ENCODE assay signal across 24 cellular contexts in genomic region chr3:81255463-81255862, GRCh38.
A peak's percentile ranks its signal among the peaks of the same experiment; 100 is the strongest.
DNase-seq lines count a peak whose midpoint lies in the region; ATAC-seq, FAIRE-seq and TF ChIP-seq lines count a peak whose summit lies in the region.
"Had no signal": no experiment of that assay in that cellular context is flagged by ENCODE, and none has a peak within 500 bp of the region (broad histone marks: within the 10 kb centered on the region; RNA-seq: fewer than 3 reads in every experiment).

No MANE protein-coding gene starts in this region.

- TF ChIP-seq POLR2A in HepG2 (IDR thresholded peaks at IDR 0.05; ENCODE audit: insufficient read depth in 1 of 2, low read depth in 2 of 2, low read length in 2 of 2) (no peak), right lobe of liver (IDR thresholded peaks at IDR 0.05) (no peak), H1 (IDR thresholded peaks at IDR 0.05; ENCODE audit: control extremely low read depth in 1 of 2, low read depth in 2 of 2, low read length in 2 of 2) (no peak)

- FAIRE-seq in HepG2 (lab: Jason Lieb, UNC) (no peak), H1 (lab: Jason Lieb, UNC) (no peak)
- FAIRE-seq: A549, D721Med, G401.6, GM12891, GM19239 had no signal

- no peak overlapping the region for H3K23ac ChIP-seq in H1 (ENCODE audit: insufficient read length)

- no peaks in the 10 kb centered on the region for H3K79me2 ChIP-seq in HepG2 (ENCODE audit: insufficient read depth, low read length)
- H3K79me2 ChIP-seq in OCI-LY3 (ENCODE audit: low read length) = no peaks in the 10 kb centered on the region
- H3K79me2 ChIP-seq in H1 (ENCODE audit: control insufficient read depth in 1 of 2, insufficient read depth in 2 of 2, low read length in 2 of 2) = no peaks in the 10 kb centered on the region

- H3K9ac ChIP-seq in HepG2 (ENCODE audit: insufficient read depth, low read depth, low read length) (no peak overlapping the region), OCI-LY3 (ENCODE audit: low read length) (no peak overlapping the region), H1 (replicated peaks in 1 of 4; ENCODE audit: extremely low read depth in 1 of 4, low read depth in 3 of 4, low read length in 3 of 4) (no peak overlapping the region)
- H3K9ac ChIP-seq: BLaER1 treated with 17β-estradiol and CSF1 and Interleukin-3, amounts not matched to agents 10 nM and 100 nM had no signal

- DNase-seq in HepG2 (ENCODE audit: low spot score) (no peak), right lobe of liver (no peak), H1 (ENCODE audit: low read depth in 1 of 2, low spot score in 2 of 2) (no peak), GM20000 (ENCODE audit: low spot score) (no peak), iPS-NIHi7 (ENCODE audit: extremely low spot score) (no peak), SIG-M5 (lab: John Stamatoyannopoulos, UW) (no peak)
- DNase-seq: AML-193; Calu3; CD4-positive, alpha-beta memory T cell; CD4-positive, CD25-positive, alpha-beta regulatory T cell; CD8-positive, alpha-beta memory T cell; COR-L47; DMS79 treated with DMSO at 0.1 percent for 48 hours; GF-D8 had no signal

- H3K4me2 ChIP-seq in HepG2 (ENCODE audit: low read depth, low read length) (no peak overlapping the region), OCI-LY3 (ENCODE audit: low read length) (no peak overlapping the region), H1 (ENCODE audit: insufficient read depth in 1 of 2, low read depth in 2 of 2, low read length in 2 of 2) (no peak overlapping the region)
- H3K4me2 ChIP-seq: A549; BLaER1 treated with 17β-estradiol and CSF1 and Interleukin-3, amounts not matched to agents 10 nM and 100 nM had no signal

- ATAC-seq in HepG2 (no peak), right lobe of liver (no peak)
- ATAC-seq: A549 had no signal

- H3K9me3 ChIP-seq in HepG2 (ENCODE audit: low read length) (no peaks in the 10 kb centered on the region), right lobe of liver (no peaks in the 10 kb centered on the region), HEK293 (ENCODE audit: control insufficient read depth, insufficient read depth, low read depth, low read length) (no peaks in the 10 kb centered on the region), OCI-LY3 (ENCODE audit: insufficient read depth, low read length) (no peaks in the 10 kb centered on the region), H1 (ENCODE audit: insufficient read depth in 2 of 2, low read depth in 1 of 2, low read length in 1 of 2) (no peaks in the 10 kb centered on the region)
- H3K9me3 ChIP-seq: A549; BLaER1 treated with 17β-estradiol and CSF1 and Interleukin-3, amounts not matched to agents 10 nM and 100 nM had no signal

- in situ Hi-C loops in HepG2 (cut with HindIII; ENCODE audit: extremely low pct_ligation_motif_present, low pct_unique_long_range_greater_than_20kb) = no loop called here

- H3K27ac ChIP-seq in HepG2 (ENCODE audit: extremely low read length, insufficient read depth, low read length) = no peak overlapping the region
- H3K27ac ChIP-seq in right lobe of liver = no peak overlapping the region
- H3K27ac ChIP-seq in HEK293 (ENCODE audit: extremely low read depth, low read depth, low read length) = no peak overlapping the region
- H3K27ac ChIP-seq in OCI-LY3 (ENCODE audit: low read length) = no peak overlapping the region
- no peak overlapping the region for H3K27ac ChIP-seq in H1 (ENCODE audit: low read depth, low read length)
- H3K27ac ChIP-seq: 22Rv1; A549; BLaER1 treated with 17β-estradiol and CSF1 and Interleukin-3, amounts not matched to agents 10 nM and 100 nM; C4-2B had no signal

- H2BK5ac ChIP-seq in H1 (ENCODE audit: low read depth, low read length) = no peak overlapping the region

- no peak overlapping the region for H4K8ac ChIP-seq in H1 (ENCODE audit: extremely low read depth, insufficient read depth, low read length)

- TF ChIP-seq CTCF in HepG2 (CRISPR knock-in tag; IDR thresholded peaks at IDR 0.05) (no peak), right lobe of liver (IDR thresholded peaks at IDR 0.05) (no peak), HEK293 (tag by site-specific recombination; IDR thresholded peaks at IDR 0.05) (no peak), OCI-LY3 (IDR thresholded peaks at IDR 0.05; ENCODE audit: low read depth, low read length) (no peak), H1 (IDR thresholded peaks at IDR 0.05; ENCODE audit: control extremely low read depth in 1 of 3, insufficient read depth in 1 of 3, low read depth in 1 of 3, low read length in 3 of 3) (no peak), GM20000 (IDR thresholded peaks at IDR 0.05; ENCODE audit: extremely low read depth, missing control alignments) (no peak)

- H3K27me3 ChIP-seq in HepG2 (ENCODE audit: control insufficient read depth in 1 of 2, insufficient read depth in 2 of 2, low read length in 2 of 2) (no peaks in the 10 kb centered on the region), right lobe of liver (no peaks in the 10 kb centered on the region), OCI-LY3 (ENCODE audit: low read depth, low read length) (no peaks in the 10 kb centered on the region), H1 (replicated peaks in 1 of 4; ENCODE audit: control insufficient read depth in 3 of 4, extremely low read depth in 1 of 4, insufficient read depth in 3 of 4, low read length in 3 of 4) (no peaks in the 10 kb centered on the region)
- H3K27me3 ChIP-seq: BLaER1 treated with 17β-estradiol and CSF1 and Interleukin-3, amounts not matched to agents 10 nM and 100 nM had no signal

- H4K20me1 ChIP-seq in HepG2 (ENCODE audit: insufficient read depth, low read length) = no peaks in the 10 kb centered on the region
- no peaks in the 10 kb centered on the region for H4K20me1 ChIP-seq in OCI-LY3 (ENCODE audit: insufficient read depth, low read length)
- H4K20me1 ChIP-seq in H1 (replicated peaks in 1 of 2; ENCODE audit: control insufficient read depth in 1 of 2, insufficient read depth in 2 of 2, low read length in 2 of 2) = no peaks in the 10 kb centered on the region
- H4K20me1 ChIP-seq: BLaER1 treated with 17β-estradiol and CSF1 and Interleukin-3, amounts not matched to agents 10 nM and 100 nM had no signal

- 25% methylated on average over 3 of the region's 4 CpGs for WGBS in HepG2 (ENCODE audit: low lambda C conversion rate)
- 56% methylated on average over 4 of the region's 4 CpGs for WGBS in right lobe of liver (ENCODE audit: insufficient coverage, low coverage, low lambda C conversion rate, missing lambda C conversion rate)
- 95% methylated on average over 4 of the region's 4 CpGs; no CpG with 5 or more reads in 1 of the 2 experiments for WGBS in H1 (ENCODE audit: extremely low coverage in 1 of 2, insufficient coverage in 1 of 2, insufficient read length in 1 of 2, insufficient replicate concordance in 2 of 2, low coverage in 1 of 2, low lambda C conversion rate in 2 of 2, missing lambda C conversion rate in 1 of 2), 2 experiments

- H3K4me3 ChIP-seq in HepG2 (replicated peaks in 1 of 3; ENCODE audit: insufficient read depth in 1 of 3, low read depth in 2 of 3, low read length in 3 of 3) = no peak overlapping the region
- H3K4me3 ChIP-seq in right lobe of liver = no peak overlapping the region
- H3K4me3 ChIP-seq in HEK293 (ENCODE audit: low read depth, low read length) = no peak overlapping the region
- H3K4me3 ChIP-seq in OCI-LY3 (ENCODE audit: low read length) = no peak overlapping the region
- H3K4me3 ChIP-seq in H1 (ENCODE audit: extremely low read depth in 1 of 4, insufficient read depth in 2 of 4, low read depth in 3 of 4, low read length in 4 of 4) = no peak overlapping the region
- H3K4me3 ChIP-seq: A549; BLaER1 treated with 17β-estradiol and CSF1 and Interleukin-3, amounts not matched to agents 10 nM and 100 nM had no signal

- no peak overlapping the region for H2BK12ac ChIP-seq in H1 (ENCODE audit: low read depth, low read length)

- H3K56ac ChIP-seq in H1 (replicated peaks; ENCODE audit: insufficient read length, low read depth, low read length) = no peak overlapping the region

- no TSS peak for BruUV-seq in HepG2 (replicated peaks; lab: Mats Ljungman, UMichigan)

- H4K5ac ChIP-seq in H1 (ENCODE audit: insufficient read length, low read depth, low read length) = no peak overlapping the region

- H3K18ac ChIP-seq in H1 (ENCODE audit: extremely low read depth, low read length) = no peak overlapping the region

- TF ChIP-seq RAD21 in HepG2 (CRISPR knock-in tag; IDR thresholded peaks at IDR 0.05) (no peak), H1 (IDR thresholded peaks at IDR 0.05 in 1 of 2, conservative IDR thresholded peaks at IDR 0.05 in 1 of 2; ENCODE audit: low read depth in 2 of 2, low read length in 2 of 2) (no peak)

- no peaks in the 10 kb centered on the region for H3K79me1 ChIP-seq in H1 (ENCODE audit: low read depth, low read length)

- H3K36me3 ChIP-seq in HepG2 (replicated peaks in 1 of 2; ENCODE audit: control insufficient read depth in 1 of 2, insufficient read depth in 2 of 2, low read length in 2 of 2) (no peaks in the 10 kb centered on the region), right lobe of liver (no peaks in the 10 kb centered on the region), HEK293 (ENCODE audit: control insufficient read depth in 2 of 2, insufficient read depth in 1 of 2, low read length in 2 of 2) (no peaks in the 10 kb centered on the region), OCI-LY3 (replicated peaks; ENCODE audit: low read depth, low read length) (no peaks in the 10 kb centered on the region), H1 (ENCODE audit: control insufficient read depth in 2 of 4, insufficient read depth in 4 of 4, low read length in 3 of 4) (no peaks in the 10 kb centered on the region)
- H3K36me3 ChIP-seq: BLaER1 treated with 17β-estradiol and CSF1 and Interleukin-3, amounts not matched to agents 10 nM and 100 nM had no signal

- POLR2A ChIA-PET in HepG2 (lab: Yijun Ruan, JAX) (no interaction called here), HEK293 (lab: Yijun Ruan, JAX) (no interaction called here), H1 (lab: Charles Lee; ENCODE audit: partially characterized antibody) (no interaction called here)

- TF ChIP-seq EP300 in HepG2 (IDR thresholded peaks at IDR 0.05; ENCODE audit: low read depth in 2 of 2, low read length in 2 of 2) = no peak
- no peak for TF ChIP-seq EP300 in HepG2 (CRISPR knock-in tag; IDR thresholded peaks at IDR 0.05; ENCODE audit: borderline replicate concordance)
- no peak for TF ChIP-seq EP300 in H1 (IDR thresholded peaks at IDR 0.05; ENCODE audit: borderline replicate concordance in 1 of 2, low read depth in 2 of 2, low read length in 2 of 2)

- H2BK120ac ChIP-seq in H1 (replicated peaks; ENCODE audit: low read depth, low read length) = no peak overlapping the region

- H2AK5ac ChIP-seq in H1 (ENCODE audit: low read depth, low read length) = no peak overlapping the region

- CTCF ChIA-PET in HepG2 (lab: Yijun Ruan, JAX; ENCODE audit: low intra/inter-chr PET ratio, low total read pairs) = no interaction called here
- CTCF ChIA-PET in HEK293 (lab: Yijun Ruan, JAX) = no interaction called here
- CTCF ChIA-PET in H1 (lab: Charles Lee; ENCODE audit: partially characterized antibody) = interaction anchor here (0.7 kb wide), 1 partner anchor 1725 kb away, joined by 3 read pairs; no protein-coding TSS in a partner anchor

- H2BK20ac ChIP-seq in H1 (ENCODE audit: low read length) = no peak overlapping the region

- H2AFZ ChIP-seq in HepG2 (ENCODE audit: low read length) (no peak overlapping the region), OCI-LY3 (ENCODE audit: low read depth, low read length) (0 out of 2 replicates have a peak overlapping the region, but pooled peaks have one; percentile 4), H1 (ENCODE audit: low read length) (0 out of 2 replicates have a peak overlapping the region, but pooled peaks have one; percentile 72)

- no peak overlapping the region for H3K14ac ChIP-seq in H1 (ENCODE audit: insufficient read length)

- H3K4me1 ChIP-seq in HepG2 (ENCODE audit: insufficient read depth, low read length) (peaks cover 6% of the 10 kb centered on the region), right lobe of liver (no peaks in the 10 kb centered on the region), HEK293 (ENCODE audit: control insufficient read depth, insufficient read depth, low read length) (no peaks in the 10 kb centered on the region), OCI-LY3 (ENCODE audit: low read length) (no peaks in the 10 kb centered on the region), H1 (replicated peaks in 1 of 4; ENCODE audit: control insufficient read depth in 3 of 4, insufficient read depth in 4 of 4, low read length in 3 of 4) (no peaks in the 10 kb centered on the region)
- H3K4me1 ChIP-seq: A549; BLaER1 treated with 17β-estradiol and CSF1 and Interleukin-3, amounts not matched to agents 10 nM and 100 nM had no signal

- no peak overlapping the region for H3K4ac ChIP-seq in H1 (replicated peaks; ENCODE audit: insufficient read length, low read depth, low read length)

- no peak overlapping the region for H4K91ac ChIP-seq in H1 (replicated peaks; ENCODE audit: insufficient read length, low read length)

- no peaks in the 10 kb centered on the region for H3K23me2 ChIP-seq in H1 (ENCODE audit: low read depth, low read length)

- intact Hi-C loops in HepG2 (cut with micrococcal nuclease; ENCODE audit: unreplicated experiment) (no loop called here), right lobe of liver (cut with DNase I) (no loop called here)

- H2BK15ac ChIP-seq in H1 (ENCODE audit: low read length) = no peak overlapping the region

Comparison
In these comparisons a context has a peak if more than half of its experiments do, and no peak if none do; other contexts are left out.
1. Of the 63 proteins assayed by ChIP-seq in both HepG2 and HEK293: peak only in HepG2: none; only in HEK293: ZBTB21; in both: none; in neither: 62.